ENCODE assay signal across 8 cellular contexts in genomic region chr5:161547573-161548471, GRCh38. TPM values are rescaled to one million over a fixed set of nuclear protein-coding genes. Genes with fewer than 3 reads are reported as not detected.
DNase-seq lines count a peak whose midpoint lies in the region; ATAC-seq and TF ChIP-seq lines count a peak whose summit lies in the region.

No MANE protein-coding gene starts in this region.

- no peak overlapping the region for H2AK5ac ChIP-seq in neuronal stem cell (ENCODE audit: low read depth, low read length)

- no peak for TF ChIP-seq CTCF in MM.1S (IDR thresholded peaks at IDR 0.05; ENCODE audit: low read length)

- H3K27ac ChIP-seq in MM.1S (ENCODE audit: low read length), result no peak overlapping the region
- no peak overlapping the region for H3K27ac ChIP-seq in neuronal stem cell (replicated peaks; ENCODE audit: low read length)

- ATAC-seq in GM18858 (IDR thresholded peaks at IDR 0.05; ENCODE audit: unreplicated experiment), result no peak
- no peak for ATAC-seq in HG03108 (IDR thresholded peaks at IDR 0.05; ENCODE audit: unreplicated experiment)
- ATAC-seq in GM21381 (IDR thresholded peaks at IDR 0.05; ENCODE audit: unreplicated experiment), result no peak

- H3K4me3 ChIP-seq in MM.1S (ENCODE audit: low read length) (peak overlapping the region; percentile 70), endocrine pancreas (ENCODE audit: control insufficient read depth, insufficient read depth, low read length) (peak overlapping the region; percentile 66), neuronal stem cell (ENCODE audit: low read length in 2 of 2) (peak overlapping the region in 1 of 2 donors; percentile 82)

- H3K14ac ChIP-seq in neuronal stem cell (ENCODE audit: low read length), result peak overlapping the region; percentile 71

- H3K79me1 ChIP-seq in neuronal stem cell (ENCODE audit: low read depth, low read length), result no peaks in the 10 kb centered on the region

- H3K79me2 ChIP-seq in MM.1S (ENCODE audit: low read length), result no peaks in the 10 kb centered on the region

- H3K9me3 ChIP-seq in MM.1S (replicated peaks; ENCODE audit: insufficient read depth, low read length) (no peaks in the 10 kb centered on the region), endocrine pancreas (ENCODE audit: control insufficient read depth, low read length) (no peaks in the 10 kb centered on the region), neuronal stem cell (replicated peaks in 1 of 2; ENCODE audit: control insufficient read depth in 2 of 2, insufficient read depth in 1 of 2, low read depth in 1 of 2, low read length in 2 of 2) (peaks cover 0 to 2% of the 10 kb centered on the region in 2 donors)

- peak overlapping the region; percentile 89 for H3K18ac ChIP-seq in neuronal stem cell (ENCODE audit: low read length)

- H3K36me3 ChIP-seq in MM.1S (replicated peaks; ENCODE audit: insufficient read depth, low read length) (no peaks in the 10 kb centered on the region), endocrine pancreas (ENCODE audit: control insufficient read depth, insufficient read depth, low read length) (no peaks in the 10 kb centered on the region), neuronal stem cell (replicated peaks in 1 of 2; ENCODE audit: control insufficient read depth in 2 of 2, insufficient read depth in 2 of 2, low read length in 2 of 2) (no peaks in the 10 kb centered on the region)

- no peak overlapping the region for H2BK5ac ChIP-seq in neuronal stem cell (ENCODE audit: low read length)

- H3K4me1 ChIP-seq in MM.1S (ENCODE audit: low read length) (peaks cover 4% of the 10 kb centered on the region; the same call in 1 of the 2 replicates), endocrine pancreas (ENCODE audit: control insufficient read depth, insufficient read depth, low read length) (no peaks in the 10 kb centered on the region), neuronal stem cell (ENCODE audit: control insufficient read depth in 2 of 2, insufficient read depth in 1 of 2, low read depth in 1 of 2, low read length in 2 of 2) (peaks cover 5 to 12% of the 10 kb centered on the region in 2 donors)

- peak overlapping the region; percentile 54 for H2BK15ac ChIP-seq in neuronal stem cell (ENCODE audit: low read length)

- no peaks in the 10 kb centered on the region for H3K9me2 ChIP-seq in MM.1S (replicated peaks; ENCODE audit: insufficient read depth, low read length)

- H3K9ac ChIP-seq in MM.1S (ENCODE audit: low read length) (no peak overlapping the region; the same call in 1 of the 2 replicates), endocrine pancreas (ENCODE audit: control insufficient read depth, insufficient read depth, low read length) (no peak overlapping the region), neuronal stem cell (ENCODE audit: low read depth, low read length, poor library complexity) (peak overlapping the region; percentile 21)

- no peak overlapping the region for H2BK120ac ChIP-seq in neuronal stem cell (ENCODE audit: low read depth, low read length)

- no peak overlapping the region for H2BK12ac ChIP-seq in neuronal stem cell (ENCODE audit: low read length)

- H4K20me1 ChIP-seq in MM.1S (ENCODE audit: insufficient read depth, low read length), result no peaks in the 10 kb centered on the region

- no CpG with 5 or more reads among the region's 73 CpGs for WGBS in neuronal stem cell (ENCODE audit: extremely low coverage in 2 of 2, insufficient read length in 2 of 2, insufficient replicate concordance in 1 of 2), 2 donors

- H4K8ac ChIP-seq in neuronal stem cell (ENCODE audit: low read depth, low read length), result no peak overlapping the region

- H3F3A ChIP-seq in MM.1S (ENCODE audit: insufficient read depth, low read length), result 0 out of 2 replicates have a peak, but pooled peaks cover 2% of the 10 kb centered on the region

- H2AFZ ChIP-seq in MM.1S (ENCODE audit: low read length) (peak overlapping the region; percentile 57), neuronal stem cell (ENCODE audit: low read length) (peak overlapping the region; percentile 89)

- H3K4me2 ChIP-seq in MM.1S (ENCODE audit: low read depth, low read length), result peak overlapping the region; percentile 80
- H3K4me2 ChIP-seq in neuronal stem cell (ENCODE audit: insufficient read depth, low read length, poor library complexity, severe bottlenecking), result peak overlapping the region; percentile 96

- no peaks in the 10 kb centered on the region for H3K27me3 ChIP-seq in MM.1S (replicated peaks; ENCODE audit: insufficient read depth, low read length)
- H3K27me3 ChIP-seq in endocrine pancreas (ENCODE audit: control insufficient read depth, insufficient read depth, low read length), result peaks cover 3% of the 10 kb centered on the region
- H3K27me3 ChIP-seq in neuronal stem cell (ENCODE audit: control insufficient read depth in 3 of 3, insufficient read depth in 3 of 3, low read depth in 1 of 3, low read length in 3 of 3), result peaks cover 5 to 56% (median 40%) of the 10 kb centered on the region in 3 experiments

- H3K4ac ChIP-seq in neuronal stem cell (ENCODE audit: low read length), result no peak overlapping the region

- H3K23ac ChIP-seq in neuronal stem cell (ENCODE audit: low read depth, low read length, poor library complexity), result no peak overlapping the region

- DNase-seq in DMS53 treated with DMSO at 0.1 percent for 48 hours (lab: John Stamatoyannopoulos, UW; ENCODE audit: unreplicated experiment) (peak; percentile 69), MM.1S (no peak), neuronal stem cell (ENCODE audit: low spot score) (peak; percentile 21), activated gamma-delta T cell treated with Interleukin-2 at 50 U/mL for 16 hours (no peak)

- H4K91ac ChIP-seq in neuronal stem cell (ENCODE audit: low read depth, low read length, poor library complexity), result no peak overlapping the region

RNA-seq across cellular contexts. Expression of gene GABRB2, which starts 1.3 kb away (rescaled TPM):
- 0.56 TPM for polyA plus RNA-seq in neuronal stem cell (2013, experiment 1 of 2)
- 0.46 TPM for polyA plus RNA-seq in neuronal stem cell (2013, experiment 2 of 2)

Comparison
In these comparisons a context has a peak if more than half of its experiments do, and no peak if none do; other contexts are left out.
1. DNase-seq: peak in DMS53 treated with DMSO at 0.1 percent for 48 hours (single experiment) and neuronal stem cell (single experiment); none in MM.1S (single experiment) and activated gamma-delta T cell treated with Interleukin-2 at 50 U/mL for 16 hours (single experiment).